In genomic region chr7:50610521-50611277, GRCh38 we compare ENCODE assay signal across 10 cellular contexts. TPM values are rescaled to one million over a fixed set of nuclear protein-coding genes. Genes with fewer than 3 reads are reported as not detected.
DNase-seq lines count a peak whose midpoint lies in the region; ATAC-seq and TF ChIP-seq lines count a peak whose summit lies in the region.
"Had no signal": no experiment of that assay in that cellular context is flagged by ENCODE, and none has a peak within 500 bp of the region (broad histone marks: within the 10 kb centered on the region; RNA-seq: fewer than 3 reads in every experiment).

No MANE protein-coding gene starts in this region.

- H3K4me3 ChIP-seq in aorta (ENCODE audit: low read length in 2 of 2), result no peak overlapping the region
- no peak overlapping the region for H3K4me3 ChIP-seq in right lobe of liver

- H3K27ac ChIP-seq in KOPT-K1 (ENCODE audit: low read depth, low read length, poor library complexity, severe bottlenecking), result peak overlapping the region; percentile 55
- H3K27ac ChIP-seq in aorta (ENCODE audit: low read depth in 1 of 2, low read length in 2 of 2), result no peak overlapping the region
- no peak overlapping the region for H3K27ac ChIP-seq in right lobe of liver
- H3K27ac ChIP-seq: 22Rv1 had no signal

- H3K27me3 ChIP-seq in aorta (ENCODE audit: control insufficient read depth in 1 of 2, insufficient read depth in 2 of 2, low read length in 1 of 2) (no peaks in the 10 kb centered on the region), right lobe of liver (no peaks in the 10 kb centered on the region)

- peak; percentile 11 for DNase-seq in DMS53 (lab: John Stamatoyannopoulos, UW)
- no peak for DNase-seq in DMS53 treated with DMSO at 0.1 percent for 48 hours (lab: John Stamatoyannopoulos, UW; ENCODE audit: unreplicated experiment)
- peak; percentile 10 for DNase-seq in activated T-helper 9 cell treated with anti-CD3 and anti-CD28 coated beads, Interleukin-2, amount 50 U/mL, for 16 hours (ENCODE audit: low read depth)
- DNase-seq in stimulated activated CD4-positive, alpha-beta T cell treated with anti-CD3 and anti-CD28 coated beads, Interleukin-2, amount 100 ng/mL, for 4 hours (ENCODE audit: low read depth), result peak; percentile 41
- no peak for DNase-seq in aorta
- no peak for DNase-seq in right lobe of liver
- no peak for DNase-seq in ecto neural progenitor cell (ENCODE audit: low spot score)

- TF ChIP-seq POLR2A in right lobe of liver (IDR thresholded peaks at IDR 0.05), result no peak

- intact Hi-C loops in aorta (cut with DNase I), result no loop called here
- intact Hi-C loops in right lobe of liver (cut with DNase I), result no loop called here

- H3K4me1 ChIP-seq in aorta (ENCODE audit: control insufficient read depth in 1 of 2, insufficient read depth in 2 of 2, low read length in 2 of 2) (no peaks in the 10 kb centered on the region), right lobe of liver (peaks cover 0 to 20% (median 9%) of the 10 kb centered on the region in 4 donors)

- TF ChIP-seq CTCF in right lobe of liver (IDR thresholded peaks at IDR 0.05), result no peak

- WGBS in aorta, 2 donors, result 79 to 82% methylated on average over 6 of the region's 6 CpGs
- 37% methylated on average over 4 of the region's 6 CpGs for WGBS in right lobe of liver (ENCODE audit: insufficient coverage, low coverage, low lambda C conversion rate, missing lambda C conversion rate)

- ATAC-seq in aorta (ENCODE audit: low FRiP score) (no peak), right lobe of liver (no peak)

- H3K9me3 ChIP-seq in KOPT-K1 (ENCODE audit: insufficient read depth, low read length, poor library complexity, severe bottlenecking) (peaks cover 28% of the 10 kb centered on the region), aorta (ENCODE audit: control insufficient read depth, low read length) (no peaks in the 10 kb centered on the region), right lobe of liver (no peaks in the 10 kb centered on the region)

- H3K36me3 ChIP-seq in KOPT-K1 (ENCODE audit: insufficient read depth, low read length), result no peaks in the 10 kb centered on the region
- peaks cover 12 to 13% of the 10 kb centered on the region in 2 donors for H3K36me3 ChIP-seq in aorta (ENCODE audit: control insufficient read depth in 1 of 2, insufficient read depth in 2 of 2, low read length in 1 of 2)
- peaks cover 6 to 57% (median 21%) of the 10 kb centered on the region in 4 donors for H3K36me3 ChIP-seq in right lobe of liver

RNA-seq across cellular contexts. Expression of gene DDC, which starts 45.5 kb away (rescaled TPM):
- total RNA-seq in aorta, result not detected
- polyA plus RNA-seq in aorta, result 10 to 100 TPM in 1 of 2 donors, not detected in 1; 49.6 TPM
- 10 to 100 TPM; 37.9 to 75.7 (median 45.2) TPM for total RNA-seq in right lobe of liver
- total RNA-seq: T-helper 2 cell treated with Interferon-gamma antibody and Interleukin-4, amounts not matched to agents 100 ng/mL and 5 ng/mL, for 36 hours had no signal

Comparison
In these comparisons a context has a peak if more than half of its experiments do, and no peak if none do; other contexts are left out.
1. DNase-seq: peak in DMS53 (single experiment), activated T-helper 9 cell treated with anti-CD3 and anti-CD28 coated beads, Interleukin-2, amount 50 U/mL, for 16 hours (single experiment) and stimulated activated CD4-positive, alpha-beta T cell treated with anti-CD3 and anti-CD28 coated beads, Interleukin-2, amount 100 ng/mL, for 4 hours (single experiment); none in DMS53 treated with DMSO at 0.1 percent for 48 hours (single experiment), aorta (0 of 2), right lobe of liver (0 of 3) and ecto neural progenitor cell (single experiment).
2. RNA of gene DDC, which starts 45.5 kb away (total RNA-seq): 37.9 to 75.7 TPM in right lobe of liver; not detected in aorta; every median in the first group is over 10 times any median in the second.